25 cellular contexts compared by ENCODE assay signal in genomic region chr10:16741540-16741939, GRCh38.
"Had no signal": no experiment of that assay in that cellular context is flagged by ENCODE, and none has a peak within 500 bp of the region (broad histone marks: within the 10 kb centered on the region; RNA-seq: fewer than 3 reads in every experiment).

No MANE protein-coding gene starts in this region.

- ATAC-seq: activated CD4-positive, alpha-beta T cell treated with anti-CD3 and anti-CD28 coated beads for 36 hours; effector memory CD8-positive, alpha-beta T cell; esophagus mucosa; left lobe of liver; lower lobe of right lung; naive thymus-derived CD8-positive, alpha-beta T cell had no signal

- DNase-seq: activated B cell treated with CpG ODN at 0.5 μM for 24 hours; activated CD4-positive, alpha-beta T cell treated with anti-CD3 and anti-CD28 coated beads for 36 hours; activated CD4-positive, alpha-beta T cell treated with anti-CD3 and anti-CD28 coated beads, Interleukin-2, amount 50 U/mL, for 4 hours; activated CD8-positive, alpha-beta memory T cell treated with anti-CD3 and anti-CD28 coated beads for 24 hours; activated CD8-positive, alpha-beta memory T cell treated with anti-CD3 and anti-CD28 coated beads, Interleukin-2, amount 50 U/mL, for 4 hours; activated naive CD4-positive, alpha-beta T cell; activated naive CD8-positive, alpha-beta T cell treated with anti-CD3 and anti-CD28 coated beads, Interleukin-2, amount 10 ng/mL, durations not matched to agents 7 days and 5 days; activated T-cell treated with anti-CD3 and anti-CD28 coated beads, Interleukin-2, amount 50 U/mL, for 24 hours; amniotic stem cell; colonic mucosa; dorsolateral prefrontal cortex; effector memory CD8-positive, alpha-beta T cell; foreskin melanocyte; lower lobe of right lung; naive thymus-derived CD8-positive, alpha-beta T cell; retina; sigmoid colon; stimulated activated CD4-positive, alpha-beta T cell treated with anti-CD3 and anti-CD28 coated beads, Interleukin-2, amount 100 ng/mL, for 48 hours; stimulated activated naive CD4-positive, alpha-beta T cell; testis; trophoblast cell had no signal

- H3K4me1 ChIP-seq: colonic mucosa, lower lobe of right lung, sigmoid colon, testis, vagina had no signal

- H3K27ac ChIP-seq: colonic mucosa, dorsolateral prefrontal cortex, lower lobe of right lung, neural progenitor cell, sigmoid colon, testis, vagina had no signal

- H3K36me3 ChIP-seq: colonic mucosa, lower lobe of right lung, neural progenitor cell had no signal

- H3K27me3 ChIP-seq: colonic mucosa, dorsolateral prefrontal cortex, neural progenitor cell, sigmoid colon, testis, vagina had no signal

- H3K9me3 ChIP-seq: colonic mucosa, sigmoid colon, testis, vagina had no signal

- H3K4me3 ChIP-seq: colonic mucosa, dorsolateral prefrontal cortex, lower lobe of right lung, neural progenitor cell, sigmoid colon, testis, vagina had no signal
